In genomic region chr17:43125967-43126910, GRCh38 we compare ENCODE assay signal across 7 cellular contexts. TPM values are rescaled to one million over a fixed set of nuclear protein-coding genes. Genes with fewer than 3 reads are reported as not detected.
A peak's percentile ranks its signal among the peaks of the same experiment; 100 is the strongest.
DNase-seq lines count a peak whose midpoint lies in the region; ATAC-seq and TF ChIP-seq lines count a peak whose summit lies in the region.

No MANE protein-coding gene starts in this region.

- peak overlapping the region; percentile 22 for H2BK5ac ChIP-seq in H9 (ENCODE audit: insufficient read length, low read length)

- no CpG with 5 or more reads among the region's 59 CpGs for WGBS in H9 (ENCODE audit: extremely low coverage, insufficient read length, low lambda C conversion rate)

- H3K27me3 ChIP-seq in H9 (ENCODE audit: insufficient read depth, low read length) = no peaks in the 10 kb centered on the region
- H3K27me3 ChIP-seq in RWPE2 (ENCODE audit: insufficient read depth, poor library complexity, severe bottlenecking) = no peaks in the 10 kb centered on the region
- H3K27me3 ChIP-seq in neutrophil = no peaks in the 10 kb centered on the region

- H3K4me3 ChIP-seq in RWPE2 (ENCODE audit: severe bottlenecking) (peak overlapping the region; percentile 52), neutrophil (ENCODE audit: low read depth in 1 of 2, low read length in 1 of 2) (peak overlapping the region; percentile 89 to 95)

- H3K9me3 Mint-ChIP-seq in H9 (peaks cover 4 to 7% of the 10 kb centered on the region in 2 experiments; a peak in 4 of 5 replicates), endothelial cell (ENCODE audit: unreplicated experiment) (no peaks in the 10 kb centered on the region)

- H4K20me1 ChIP-seq in H9 (ENCODE audit: control insufficient read depth, insufficient read depth, insufficient read length) = no peaks in the 10 kb centered on the region

- H3K4me1 Mint-ChIP-seq in H9 = peaks cover 9 to 13% of the 10 kb centered on the region in 2 experiments
- peaks cover 21% of the 10 kb centered on the region for H3K4me1 Mint-ChIP-seq in endothelial cell (ENCODE audit: unreplicated experiment)

- H3K27me3 Mint-ChIP-seq in H9 (ENCODE audit: low read depth) (peaks cover 2% of the 10 kb centered on the region), endothelial cell (ENCODE audit: unreplicated experiment) (peaks cover 9% of the 10 kb centered on the region)

- H3K9ac ChIP-seq in H9 (ENCODE audit: extremely low read depth, insufficient read length, low read length) = peak overlapping the region; percentile 92

- H2BK20ac ChIP-seq in H9 (ENCODE audit: low read depth, low read length, poor library complexity, severe bottlenecking) = no peak overlapping the region

- TF ChIP-seq CTCF in H9 (conservative IDR thresholded peaks at IDR 0.05) (no peak), RWPE2 (IDR thresholded peaks at IDR 0.05; ENCODE audit: poor library complexity, severe bottlenecking) (no peak), endothelial cell (IDR thresholded peaks at IDR 0.05; ENCODE audit: unreplicated experiment) (no peak), neutrophil (IDR thresholded peaks at IDR 0.05) (no peak)

- peak overlapping the region; percentile 81; the same call in 1 of the 2 replicates for H3K14ac ChIP-seq in H9 (ENCODE audit: insufficient read depth, low read length)

- ATAC-seq in RWPE2 (ENCODE audit: low read depth) = no peak
- no peak for ATAC-seq in HG03571 (IDR thresholded peaks at IDR 0.05; ENCODE audit: unreplicated experiment)
- no peak for ATAC-seq in HG03460 (IDR thresholded peaks at IDR 0.05; ENCODE audit: unreplicated experiment)

- H3K56ac ChIP-seq in H9 (ENCODE audit: insufficient read length, low read depth, low read length) = no peak overlapping the region

- H3K18ac ChIP-seq in H9 (ENCODE audit: insufficient read length, low read depth, low read length) = peak overlapping the region; percentile 90

- no peak overlapping the region for H4K5ac ChIP-seq in H9 (ENCODE audit: insufficient read length, low read depth, low read length)

- H3K9me3 ChIP-seq in H9 (ENCODE audit: control insufficient read depth, low read depth, low read length) = no peaks in the 10 kb centered on the region
- H3K9me3 ChIP-seq in RWPE2 (ENCODE audit: severe bottlenecking) = no peaks in the 10 kb centered on the region
- no peaks in the 10 kb centered on the region for H3K9me3 ChIP-seq in neutrophil

- H2AK5ac ChIP-seq in H9 (ENCODE audit: insufficient read length, low read length) = no peak overlapping the region

- no peak overlapping the region for H4K91ac ChIP-seq in H9 (ENCODE audit: insufficient read length, low read depth, low read length)

- H3K79me2 ChIP-seq in H9 (ENCODE audit: insufficient read depth, low read length) = no peaks in the 10 kb centered on the region; the same call in 1 of the 2 replicates

- H3K23me2 ChIP-seq in H9 (ENCODE audit: insufficient read length, low read depth, low read length, poor library complexity, severe bottlenecking) = peaks cover 11% of the 10 kb centered on the region

- H3K4me3 Mint-ChIP-seq in H9 (peak overlapping the region; percentile 92 to 98), endothelial cell (ENCODE audit: unreplicated experiment) (peak overlapping the region; percentile 92)

- no peak overlapping the region; the same call in 1 of the 2 replicates for H3K4ac ChIP-seq in H9 (ENCODE audit: low read depth, low read length)

- peak; percentile 44 for DNase-seq in H9
- no peak for DNase-seq in RWPE2 (ENCODE audit: low spot score)
- no peak for DNase-seq in endothelial cell (ENCODE audit: low spot score)
- DNase-seq in activated gamma-delta T cell treated with Interleukin-2 at 50 U/mL for 16 hours = no peak

- H3K4me1 ChIP-seq in H9 (ENCODE audit: insufficient read depth, low read length) (no peaks in the 10 kb centered on the region), RWPE2 (ENCODE audit: insufficient read depth, poor library complexity, severe bottlenecking) (peaks cover 20% of the 10 kb centered on the region), neutrophil (ENCODE audit: control insufficient read depth in 1 of 2, insufficient read depth in 1 of 2, low read depth in 1 of 2, low read length in 1 of 2) (peaks cover 21 to 28% of the 10 kb centered on the region in 2 experiments)

- H2BK12ac ChIP-seq in H9 (ENCODE audit: insufficient read length, low read depth, low read length) = no peak overlapping the region

- no peak overlapping the region for H4K8ac ChIP-seq in H9 (replicated peaks; ENCODE audit: insufficient read length, low read depth, low read length)

- H2BK120ac ChIP-seq in H9 (ENCODE audit: low read depth, low read length, poor library complexity, severe bottlenecking) = no peak overlapping the region

- H3K27ac Mint-ChIP-seq in H9 = peak overlapping the region; percentile 97 to 100 (median 99)
- peak overlapping the region; percentile 93 for H3K27ac Mint-ChIP-seq in endothelial cell (ENCODE audit: unreplicated experiment)

- peaks cover 24 to 41% (median 40%) of the 10 kb centered on the region in 3 experiments for H3K36me3 Mint-ChIP-seq in H9 (ENCODE audit: insufficient read depth in 1 of 3, low read depth in 3 of 3)
- H3K36me3 Mint-ChIP-seq in endothelial cell (ENCODE audit: low read depth, unreplicated experiment) = peaks cover 9% of the 10 kb centered on the region

- no peak overlapping the region for H3K23ac ChIP-seq in H9 (ENCODE audit: insufficient read length, low read depth, low read length)

- peaks cover 39% of the 10 kb centered on the region for H3K36me3 ChIP-seq in RWPE2 (ENCODE audit: low read depth)
- peaks cover 4% of the 10 kb centered on the region for H3K36me3 ChIP-seq in neutrophil

- no peak overlapping the region for H2AFZ ChIP-seq in H9 (ENCODE audit: low read length)

- no peak overlapping the region for H3T11ph ChIP-seq in H9 (ENCODE audit: low read length)

- H3K27ac ChIP-seq in H9 (ENCODE audit: insufficient read length, low read depth, low read length) (no peak overlapping the region), RWPE2 (ENCODE audit: poor library complexity, severe bottlenecking) (peak overlapping the region; percentile 98), neutrophil (peak overlapping the region; percentile 87)

- no peaks in the 10 kb centered on the region for H3K79me1 ChIP-seq in H9 (ENCODE audit: insufficient read depth, low read depth, low read length, poor library complexity, severe bottlenecking)

- peak overlapping the region; percentile 96 for H3K4me2 ChIP-seq in H9 (ENCODE audit: insufficient read depth, insufficient read length, low read length)

- no peak overlapping the region for H2BK15ac ChIP-seq in H9 (ENCODE audit: low read depth, low read length)

RNA-seq across cellular contexts. Expression of gene BRCA1, which starts 1.1 kb away (rescaled TPM):
- total RNA-seq in H9 (2021) (31.0 and 32.3 TPM in 2 replicates), endothelial cell (ENCODE audit: unreplicated experiment) (8.7 TPM)

RNA-seq across cellular contexts. Expression of gene NBR1, which starts 44.8 kb away (rescaled TPM):
- 34.2 and 34.6 TPM in 2 replicates for total RNA-seq in H9 (2021)
- 74.9 TPM for total RNA-seq in endothelial cell (ENCODE audit: unreplicated experiment)
